In genomic region chr21:33899199-33899598, GRCh38 we compare ENCODE assay signal across 1 cellular context.
TF ChIP-seq lines count a peak whose summit lies in the region.

No MANE protein-coding gene starts in this region.

TF ChIP-seq in IMR-90, 13 proteins besides CTCF, POLR2A, EP300 and RAD21:
- no peak for TF ChIP-seq RCOR1 (IDR thresholded peaks at IDR 0.05; ENCODE audit: insufficient replicate concordance, low read length)
- TF ChIP-seq MXI1 (IDR thresholded peaks at IDR 0.05; ENCODE audit: borderline replicate concordance, low read depth, low read length), result no peak
- no peak for TF ChIP-seq MAFK (IDR thresholded peaks at IDR 0.05; ENCODE audit: low read depth, low read length)
- TF ChIP-seq, protein P1, sequence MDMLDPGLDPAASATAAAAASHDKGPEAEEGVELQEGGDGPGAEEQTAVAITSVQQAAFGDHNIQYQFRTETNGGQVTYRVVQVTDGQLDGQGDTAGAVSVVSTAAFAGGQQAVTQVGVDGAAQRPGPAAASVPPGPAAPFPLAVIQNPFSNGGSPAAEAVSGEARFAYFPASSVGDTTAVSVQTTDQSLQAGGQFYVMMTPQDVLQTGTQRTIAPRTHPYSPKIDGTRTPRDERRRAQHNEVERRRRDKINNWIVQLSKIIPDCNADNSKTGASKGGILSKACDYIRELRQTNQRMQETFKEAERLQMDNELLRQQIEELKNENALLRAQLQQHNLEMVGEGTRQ (IDR thresholded peaks at IDR 0.05; ENCODE audit: low read depth, low read length), result no peak
- TF ChIP-seq CHD1 (IDR thresholded peaks at IDR 0.05; ENCODE audit: low read depth, low read length), result no peak
- TF ChIP-seq CEBPB (IDR thresholded peaks at IDR 0.05; ENCODE audit: low read depth, low read length), result no peak
- TF ChIP-seq SMC3 (IDR thresholded peaks at IDR 0.05; ENCODE audit: low read depth, low read length), result no peak
- no peak for TF ChIP-seq BHLHE40 (IDR thresholded peaks at IDR 0.05; ENCODE audit: low read depth, low read length)
- TF ChIP-seq NFE2L2 (IDR thresholded peaks at IDR 0.05; ENCODE audit: low read depth, low read length), result no peak
- TF ChIP-seq, protein P2, sequence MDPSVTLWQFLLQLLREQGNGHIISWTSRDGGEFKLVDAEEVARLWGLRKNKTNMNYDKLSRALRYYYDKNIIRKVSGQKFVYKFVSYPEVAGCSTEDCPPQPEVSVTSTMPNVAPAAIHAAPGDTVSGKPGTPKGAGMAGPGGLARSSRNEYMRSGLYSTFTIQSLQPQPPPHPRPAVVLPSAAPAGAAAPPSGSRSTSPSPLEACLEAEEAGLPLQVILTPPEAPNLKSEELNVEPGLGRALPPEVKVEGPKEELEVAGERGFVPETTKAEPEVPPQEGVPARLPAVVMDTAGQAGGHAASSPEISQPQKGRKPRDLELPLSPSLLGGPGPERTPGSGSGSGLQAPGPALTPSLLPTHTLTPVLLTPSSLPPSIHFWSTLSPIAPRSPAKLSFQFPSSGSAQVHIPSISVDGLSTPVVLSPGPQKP (IDR thresholded peaks at IDR 0.05; ENCODE audit: borderline replicate concordance, low read depth, low read length), result no peak
